Comparison of ENCODE assay signal across 8 cellular contexts in genomic region chr11:113314389-113315301, GRCh38. TPM values are rescaled to one million over a fixed set of nuclear protein-coding genes. Genes with fewer than 3 reads are reported as not detected.
DNase-seq lines count a peak whose midpoint lies in the region; ATAC-seq and TF ChIP-seq lines count a peak whose summit lies in the region.

Gene TTC12, plus strand, starts transcription at chr11:113314583. Its CDS starts 1,675 bp downstream, at chr11:113316258.

- H3K27me3 ChIP-seq in right lobe of liver: no peaks in the 10 kb centered on the region

- H3K27ac ChIP-seq in right lobe of liver: peak within 1 kb of the TSS; percentile 25 to 64 (median 63)

- intact Hi-C loops in right lobe of liver (cut with DNase I): no loop called here

- no peaks in the 10 kb centered on the region for H3K9me3 ChIP-seq in right lobe of liver

- H3K36me3 ChIP-seq in right lobe of liver: peaks cover 0 to 4% (median 0%) of the 10 kb centered on the region in 4 donors

- DNase-seq in 8988T: peak; percentile 70
- peak; percentile 93 for DNase-seq in NCI-H510A treated with DMSO at 0.1 percent for 48 hours (lab: John Stamatoyannopoulos, UW)
- DNase-seq in activated CD4-positive, alpha-beta T cell treated with anti-CD3 and anti-CD28 coated beads, Interleukin-2, amount 50 U/mL, for 4 hours: peak; percentile 88 to 90
- DNase-seq in dermis blood vessel endothelial cell: peak; percentile 91
- peak; percentile 97 to 98 (median 98) for DNase-seq in right lobe of liver
- peak; percentile 93 for DNase-seq in stimulated activated CD4-positive, alpha-beta T cell treated with anti-CD3 and anti-CD28 coated beads, Interleukin-4, amount 100 ng/mL, for 1 hour

- 6% methylated on average over 11 of the region's 64 CpGs for WGBS in right lobe of liver (ENCODE audit: insufficient coverage, low coverage, low lambda C conversion rate, missing lambda C conversion rate)

- ATAC-seq in GM18861 (IDR thresholded peaks at IDR 0.05; ENCODE audit: unreplicated experiment): peak; percentile 86
- peak; percentile 96 for ATAC-seq in HG03097 (IDR thresholded peaks at IDR 0.05; ENCODE audit: low FRiP score, unreplicated experiment)
- ATAC-seq in right lobe of liver: peak; percentile 99 to 100 (median 99)

- TF ChIP-seq CTCF in right lobe of liver (IDR thresholded peaks at IDR 0.05): no peak

- peak; percentile 33 for TF ChIP-seq POLR2A in right lobe of liver (IDR thresholded peaks at IDR 0.05)

- no peaks in the 10 kb centered on the region for H3K4me1 ChIP-seq in right lobe of liver

- H3K4me3 ChIP-seq in right lobe of liver: peak within 1 kb of the TSS; percentile 67 to 74 (median 71)

RNA-seq across cellular contexts. Expression of gene TTC12, which starts in this region (rescaled TPM):
- total RNA-seq in dermis blood vessel endothelial cell: 4.4 and 5.4 TPM in 2 replicates
- total RNA-seq in right lobe of liver: 1 to 10 TPM; 5.1 to 8.9 (median 7.2) TPM

Comparison
In these comparisons a context has a peak if more than half of its experiments do, and no peak if none do; other contexts are left out.
1. Peak in every context shown above with its lines: DNase-seq, ATAC-seq, H3K4me3 ChIP-seq and H3K27ac ChIP-seq.